22 cellular contexts compared by ENCODE assay signal in the genomic region with DNA sequence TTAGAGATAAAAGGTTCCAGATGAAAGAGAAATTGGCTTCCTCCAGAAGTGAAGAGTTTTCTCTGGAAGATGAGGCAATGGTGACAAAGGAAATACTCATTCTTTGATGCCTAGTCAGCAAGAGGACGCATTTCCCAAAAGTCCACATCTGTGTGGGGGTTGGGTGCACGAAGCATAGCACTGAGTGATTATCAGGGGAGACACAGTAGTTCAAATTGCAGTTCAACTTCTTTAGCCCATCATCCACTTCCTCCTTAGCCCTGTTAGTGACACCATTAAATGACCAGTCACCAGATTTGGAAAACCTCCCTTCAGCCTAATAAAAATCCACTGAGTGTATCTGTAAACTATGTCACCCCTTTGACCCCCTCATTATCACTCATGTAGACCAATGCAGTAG.
DNase-seq lines count a peak whose midpoint lies in the region; ATAC-seq and TF ChIP-seq lines count a peak whose summit lies in the region.
"Had no signal": no experiment of that assay in that cellular context is flagged by ENCODE, and none has a peak within 500 bp of the region (broad histone marks: within the 10 kb centered on the region; RNA-seq: fewer than 3 reads in every experiment).

No MANE protein-coding gene starts in this region.

- no peak overlapping the region for H2AFZ ChIP-seq in GM23248
- H2AFZ ChIP-seq: neural progenitor cell had no signal

- peak overlapping the region; percentile 65 for H3K4me2 ChIP-seq in GM23248 (ENCODE audit: unreplicated experiment)
- H3K4me2 ChIP-seq: neural progenitor cell had no signal

- H3K4me3 ChIP-seq in GM23248: 0 out of 2 replicates have a peak overlapping the region, but pooled peaks have one; percentile 35
- H3K4me3 ChIP-seq in foreskin fibroblast (ENCODE audit: low read depth in 1 of 2, low read length in 2 of 2): no peak overlapping the region
- H3K4me3 ChIP-seq: neural progenitor cell, right lobe of liver, thoracic aorta had no signal

- 2% methylated on average over 2 of the region's 2 CpGs for WGBS in GM23248 (ENCODE audit: low coverage in 1 of 2, low lambda C conversion rate in 2 of 2, missing lambda C conversion rate in 2 of 2), 2 experiments

- no peaks in the 10 kb centered on the region for H3K36me3 ChIP-seq in GM23248 (ENCODE audit: low read depth)
- H3K36me3 ChIP-seq: neural progenitor cell, right lobe of liver, thoracic aorta, WERI-Rb-1 had no signal

- H3K27ac ChIP-seq in GM23248: peak overlapping the region; percentile 29
- H3K27ac ChIP-seq: neural progenitor cell, right lobe of liver, thoracic aorta, WERI-Rb-1 had no signal

- H3K9me3 ChIP-seq in GM23248 (ENCODE audit: low read depth): no peaks in the 10 kb centered on the region
- H3K9me3 ChIP-seq: right lobe of liver, thoracic aorta had no signal

- H3K79me2 ChIP-seq in GM23248 (ENCODE audit: insufficient read depth): no peaks in the 10 kb centered on the region

- H3F3A ChIP-seq in GM23248 (ENCODE audit: insufficient read depth): peaks cover 23% of the 10 kb centered on the region

- ATAC-seq in HG02798 (IDR thresholded peaks at IDR 0.05; ENCODE audit: poor library complexity, unreplicated experiment): no peak
- no peak for ATAC-seq in GM21528 (IDR thresholded peaks at IDR 0.05; ENCODE audit: low FRiP score, unreplicated experiment)

- in situ Hi-C loops in GM23248 (cut with MboI): no loop called here

- no peak overlapping the region for H3K9ac ChIP-seq in GM23248
- H3K9ac ChIP-seq: neural progenitor cell had no signal

- no peaks in the 10 kb centered on the region for H3K9me2 ChIP-seq in GM23248 (ENCODE audit: insufficient read depth)

- no peaks in the 10 kb centered on the region for H3K27me3 ChIP-seq in GM23248 (replicated peaks; ENCODE audit: insufficient read depth)
- H3K27me3 ChIP-seq: neural progenitor cell, right lobe of liver had no signal

- peak; percentile 61 for DNase-seq in AG20443 (ENCODE audit: low spot score)
- peak; percentile 81 for DNase-seq in GM23248
- DNase-seq in RPMI7951 (ENCODE audit: low read depth): peak; percentile 4
- peak; percentile 51 to 81 for DNase-seq in foreskin fibroblast
- no peak for DNase-seq in cerebellar nuclear complex (lab: John Stamatoyannopoulos, UW)
- DNase-seq in NCI-H1092 (lab: John Stamatoyannopoulos, UW): no peak
- DNase-seq: activated CD4-positive, alpha-beta T cell treated with anti-CD3 and anti-CD28 coated beads, Interleukin-2, amount 10 ng/mL, durations not matched to agents 24 days and 14 days; AML-193; central memory CD4-positive, alpha-beta T cell; head of caudate nucleus; KG1; NCI-H1694 treated with DMSO at 0.1 percent for 48 hours; NCI-H526; right lobe of liver; RPMI8226; stimulated activated CD4-positive, alpha-beta T cell treated with anti-CD3 and anti-CD28 coated beads, Interleukin-4, amount 100 ng/mL, for 4 hours; stimulated activated naive CD4-positive, alpha-beta T cell; WERI-Rb-1 had no signal

- no peaks in the 10 kb centered on the region for H4K20me1 ChIP-seq in GM23248 (ENCODE audit: insufficient read depth)

- TF ChIP-seq CTCF in foreskin fibroblast (IDR thresholded peaks at IDR 0.05; ENCODE audit: low read depth, low read length): no peak

- peaks cover 37% of the 10 kb centered on the region for H3K4me1 ChIP-seq in GM23248 (ENCODE audit: insufficient read depth)

Comparison
In these comparisons a context has a peak if more than half of its experiments do, and no peak if none do; other contexts are left out.
1. DNase-seq: peak in AG20443 (single experiment), GM23248 (single experiment), RPMI7951 (single experiment) and foreskin fibroblast (2 of 2); none in cerebellar nuclear complex (0 of 2) and NCI-H1092 (single experiment).